Comparison of ENCODE assay signal across 8 cellular contexts in the genomic region with DNA sequence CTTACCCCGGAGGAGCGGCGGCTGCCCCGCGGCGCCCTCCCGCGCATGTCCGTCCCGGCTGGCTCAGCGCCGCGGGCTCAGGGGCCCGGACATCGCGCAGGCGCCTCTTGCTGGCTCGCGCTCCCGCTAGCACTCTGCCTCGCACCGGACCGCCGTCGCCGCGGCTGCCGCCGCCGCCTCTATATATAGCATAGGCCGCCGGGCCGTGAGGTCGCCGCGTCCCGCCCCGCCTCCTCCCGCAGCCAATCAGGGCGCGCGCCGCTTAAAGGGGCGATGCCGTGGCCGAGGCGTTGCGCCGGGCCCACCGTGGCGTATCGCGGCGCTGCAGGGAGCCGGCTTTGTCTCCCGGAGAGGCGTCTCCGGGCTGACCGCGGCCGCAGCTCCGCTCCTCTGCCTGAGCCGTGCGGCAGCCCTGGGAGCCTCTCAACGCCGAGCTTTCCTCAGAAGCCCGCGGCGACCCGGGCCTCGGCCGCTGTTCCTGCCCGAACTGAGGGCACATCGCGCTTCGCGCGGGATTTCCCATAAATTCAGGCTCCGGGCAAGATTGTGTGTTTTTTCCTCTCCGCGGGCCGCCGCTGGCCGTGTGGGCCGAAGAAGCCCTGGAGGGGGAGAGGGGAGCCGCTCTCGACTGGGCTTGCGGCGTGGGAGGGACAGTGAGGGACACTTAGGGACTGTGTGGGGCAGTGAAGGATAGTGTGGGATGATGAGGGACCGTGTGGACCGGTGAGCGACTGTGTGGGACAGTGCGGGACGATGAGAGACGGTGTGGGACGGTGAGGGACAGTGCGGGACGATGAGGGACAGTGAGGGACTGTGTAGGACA. TPM values are rescaled to one million over a fixed set of nuclear protein-coding genes. Genes with fewer than 3 reads are reported as not detected.
DNase-seq lines count a peak whose midpoint lies in the region; ATAC-seq and TF ChIP-seq lines count a peak whose summit lies in the region.

A gene with protein sequence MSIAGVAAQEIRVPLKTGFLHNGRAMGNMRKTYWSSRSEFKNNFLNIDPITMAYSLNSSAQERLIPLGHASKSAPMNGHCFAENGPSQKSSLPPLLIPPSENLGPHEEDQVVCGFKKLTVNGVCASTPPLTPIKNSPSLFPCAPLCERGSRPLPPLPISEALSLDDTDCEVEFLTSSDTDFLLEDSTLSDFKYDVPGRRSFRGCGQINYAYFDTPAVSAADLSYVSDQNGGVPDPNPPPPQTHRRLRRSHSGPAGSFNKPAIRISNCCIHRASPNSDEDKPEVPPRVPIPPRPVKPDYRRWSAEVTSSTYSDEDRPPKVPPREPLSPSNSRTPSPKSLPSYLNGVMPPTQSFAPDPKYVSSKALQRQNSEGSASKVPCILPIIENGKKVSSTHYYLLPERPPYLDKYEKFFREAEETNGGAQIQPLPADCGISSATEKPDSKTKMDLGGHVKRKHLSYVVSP (minus strand): TSS at position 157 of the 823 bp plus-strand sequence. CDS start 10,690 bp downstream, outside the sequence.

- TF ChIP-seq POLR2A in prostate gland (IDR thresholded peaks at IDR 0.05), result peak; percentile 100
- TF ChIP-seq POLR2A in upper lobe of left lung (IDR thresholded peaks at IDR 0.05), result peak; percentile 83 to 100 (median 100)

- H4K5ac ChIP-seq in H9 (ENCODE audit: insufficient read length, low read depth, low read length), result peak within 1 kb of the TSS; percentile 41

- H3T11ph ChIP-seq in H9 (ENCODE audit: low read length), result no peak within 1 kb of the TSS

- H3K36me3 Mint-ChIP-seq in H9 (ENCODE audit: insufficient read depth in 1 of 3, low read depth in 3 of 3) (peaks cover 0 to 4% (median 0%) of the 10 kb centered on the region in 3 experiments; a peak in 2 of 7 replicates), T-helper 17 cell (ENCODE audit: low read depth) (peaks cover 4% of the 10 kb centered on the region)

- intact Hi-C loops in ascending aorta (cut with DNase I), result loop anchor here (2.0 to 5.0 kb wide), 4 partner anchors 36 to 316 kb away; no protein-coding TSS in a partner anchor
- intact Hi-C loops in left ventricle myocardium superior (cut with micrococcal nuclease), result loop anchor here (10.0 kb wide), 1 partner anchor 288 kb away; a partner anchor contains a TSS
- intact Hi-C loops in prostate gland (cut with DNase I), result loop anchor here (5.0 kb wide), 3 partner anchors 96 to 291 kb away; a partner anchor contains a TSS

- no peak within 1 kb of the TSS for H2AFZ ChIP-seq in H9 (ENCODE audit: low read length)

- H3K4me1 Mint-ChIP-seq in H9 (peaks cover 50 to 54% of the 10 kb centered on the region in 2 experiments), T-helper 17 cell (peaks cover 11% of the 10 kb centered on the region)

- H3K79me1 ChIP-seq in H9 (ENCODE audit: insufficient read depth, low read depth, low read length, poor library complexity, severe bottlenecking), result no peaks in the 10 kb centered on the region

- H3K14ac ChIP-seq in H9 (ENCODE audit: insufficient read depth, low read length), result peak within 1 kb of the TSS; percentile 61

- no peaks in the 10 kb centered on the region for H4K20me1 ChIP-seq in H9 (ENCODE audit: control insufficient read depth, insufficient read depth, insufficient read length)

- peak within 1 kb of the TSS; percentile 84 for H3K4me2 ChIP-seq in H9 (ENCODE audit: insufficient read depth, insufficient read length, low read length)

- no peak within 1 kb of the TSS for H2BK20ac ChIP-seq in H9 (ENCODE audit: low read depth, low read length, poor library complexity, severe bottlenecking)

- H3K4me3 Mint-ChIP-seq in H9, result peak within 1 kb of the TSS; percentile 78 to 89
- peak within 1 kb of the TSS; percentile 92 for H3K4me3 Mint-ChIP-seq in T-helper 17 cell

- H3K27ac Mint-ChIP-seq in H9 (peak within 1 kb of the TSS; percentile 1 to 96 (median 27); a peak in 6 of 7 replicates), T-helper 17 cell (peak within 1 kb of the TSS; percentile 85)

- no peak within 1 kb of the TSS for H2BK12ac ChIP-seq in H9 (ENCODE audit: insufficient read length, low read depth, low read length)

- H3K56ac ChIP-seq in H9 (ENCODE audit: insufficient read length, low read depth, low read length), result no peak within 1 kb of the TSS

- peak in 1 of 4 donors; percentile 75 for TF ChIP-seq EP300 in upper lobe of left lung (IDR thresholded peaks at IDR 0.05)

- H3K27me3 ChIP-seq in H9 (ENCODE audit: insufficient read depth, low read length), result no peaks in the 10 kb centered on the region; the same call in 1 of the 2 replicates
- no peaks in the 10 kb centered on the region for H3K27me3 ChIP-seq in ascending aorta
- H3K27me3 ChIP-seq in prostate gland (replicated peaks; ENCODE audit: insufficient read depth), result no peaks in the 10 kb centered on the region
- no peaks in the 10 kb centered on the region for H3K27me3 ChIP-seq in upper lobe of left lung

- no peaks in the 10 kb centered on the region for H3K36me3 ChIP-seq in ascending aorta
- no peaks in the 10 kb centered on the region for H3K36me3 ChIP-seq in prostate gland
- no peaks in the 10 kb centered on the region for H3K36me3 ChIP-seq in upper lobe of left lung

- H3K9me3 ChIP-seq in H9 (ENCODE audit: control insufficient read depth, low read depth, low read length) (no peaks in the 10 kb centered on the region), T-helper 17 cell (ENCODE audit: control insufficient read depth, low read length, poor library complexity, severe bottlenecking) (no peaks in the 10 kb centered on the region), ascending aorta (no peaks in the 10 kb centered on the region), prostate gland (no peaks in the 10 kb centered on the region), upper lobe of left lung (no peaks in the 10 kb centered on the region)

- H3K4me3 ChIP-seq in ascending aorta (peak within 1 kb of the TSS; percentile 85 to 94), prostate gland (peak within 1 kb of the TSS; percentile 88 to 94), upper lobe of left lung (peak within 1 kb of the TSS; percentile 71 to 91 (median 84))

- H3K79me2 ChIP-seq in H9 (ENCODE audit: insufficient read depth, low read length), result peaks cover 39% of the 10 kb centered on the region; the same call in 1 of the 2 replicates

- H4K8ac ChIP-seq in H9 (replicated peaks; ENCODE audit: insufficient read length, low read depth, low read length), result peak within 1 kb of the TSS; percentile 4

- H3K27ac ChIP-seq in H9 (ENCODE audit: insufficient read length, low read depth, low read length) (no peak within 1 kb of the TSS), ascending aorta (peak within 1 kb of the TSS; percentile 98 to 99), prostate gland (peak within 1 kb of the TSS; percentile 81 to 94), upper lobe of left lung (peak within 1 kb of the TSS; percentile 92 to 97 (median 94))

- H3K9me3 Mint-ChIP-seq in H9, result no peaks in the 10 kb centered on the region; a peak in 1 of 5 replicates

- H3K23me2 ChIP-seq in H9 (ENCODE audit: insufficient read length, low read depth, low read length, poor library complexity, severe bottlenecking), result peaks cover 12% of the 10 kb centered on the region

- ATAC-seq in T-helper 17 cell, result peak; percentile 95
- peak; percentile 97 for ATAC-seq in left ventricle myocardium superior
- peak; percentile 94 to 95 for ATAC-seq in upper lobe of left lung (ENCODE audit: low FRiP score in 2 of 2)

- H3K4ac ChIP-seq in H9 (ENCODE audit: low read depth, low read length), result no peak within 1 kb of the TSS

- H2BK5ac ChIP-seq in H9 (ENCODE audit: insufficient read length, low read length), result no peak within 1 kb of the TSS

- no peak within 1 kb of the TSS for H2AK5ac ChIP-seq in H9 (ENCODE audit: insufficient read length, low read length)

- no peak within 1 kb of the TSS for H2BK15ac ChIP-seq in H9 (ENCODE audit: low read depth, low read length)

- peaks cover 5% of the 10 kb centered on the region; the same call in 1 of the 2 replicates for H3K4me1 ChIP-seq in H9 (ENCODE audit: insufficient read depth, low read length)
- peaks cover 0 to 34% of the 10 kb centered on the region in 2 donors for H3K4me1 ChIP-seq in ascending aorta
- H3K4me1 ChIP-seq in prostate gland (replicated peaks), result peaks cover 5% of the 10 kb centered on the region
- peaks cover 9 to 55% (median 35%) of the 10 kb centered on the region in 4 donors for H3K4me1 ChIP-seq in upper lobe of left lung

- DNase-seq in EL, result peak; percentile 93
- DNase-seq in H9, result peak; percentile 91
- peak; percentile 72 for DNase-seq in NCI-H1048 (lab: John Stamatoyannopoulos, UW)
- peak; percentile 82 to 84 (median 82) for DNase-seq in T-helper 17 cell
- peak; percentile 78 to 97 for DNase-seq in ascending aorta (ENCODE audit: low spot score in 2 of 2)
- peak; percentile 98 for DNase-seq in left ventricle myocardium superior
- DNase-seq in prostate gland (ENCODE audit: low spot score), result peak; percentile 93
- peak; percentile 92 to 100 for DNase-seq in upper lobe of left lung

- H3K27me3 Mint-ChIP-seq in H9 (ENCODE audit: low read depth), result peaks cover 13% of the 10 kb centered on the region
- H3K27me3 Mint-ChIP-seq in T-helper 17 cell, result peaks cover 26% of the 10 kb centered on the region

- no peak within 1 kb of the TSS for H2BK120ac ChIP-seq in H9 (ENCODE audit: low read depth, low read length, poor library complexity, severe bottlenecking)

- H3K18ac ChIP-seq in H9 (ENCODE audit: insufficient read length, low read depth, low read length), result peak within 1 kb of the TSS; percentile 77

- H4K91ac ChIP-seq in H9 (ENCODE audit: insufficient read length, low read depth, low read length), result no peak within 1 kb of the TSS

- WGBS in H9 (ENCODE audit: extremely low coverage, insufficient read length, low lambda C conversion rate), result no CpG with 5 or more reads among the region's 98 CpGs
- WGBS in prostate gland, result 5% methylated on average over 43 of the region's 98 CpGs
- 13 to 19% methylated on average over 18 to 27 of the region's 98 CpGs for WGBS in upper lobe of left lung, 2 donors

- H3K9ac ChIP-seq in H9 (ENCODE audit: extremely low read depth, insufficient read length, low read length), result peak within 1 kb of the TSS; percentile 81

- H3K23ac ChIP-seq in H9 (ENCODE audit: insufficient read length, low read depth, low read length), result no peak within 1 kb of the TSS

- TF ChIP-seq CTCF in H9 (conservative IDR thresholded peaks at IDR 0.05) (no peak), ascending aorta (IDR thresholded peaks at IDR 0.05) (no peak), prostate gland (IDR thresholded peaks at IDR 0.05) (peak in 2 of 4 experiments; percentile 39 to 49), upper lobe of left lung (IDR thresholded peaks at IDR 0.05) (peak in 5 of 6 experiments; percentile 9 to 47 (median 35))

RNA-seq across cellular contexts. Expression of the gene that starts here (rescaled TPM):
- total RNA-seq in H9 (2021) (19.2 and 20.8 TPM in 2 replicates), T-helper 17 cell (1 to 10 TPM; 1.1 to 1.8 TPM), ascending aorta (59.7 TPM), left ventricle myocardium superior (10.2 TPM), prostate gland (10 to 100 TPM; 58.1 to 60.4 TPM), upper lobe of left lung (100 to 1,000 TPM in 1 of 6 donors, 10 to 100 TPM in 5; 30.4 to 164 (median 84.6) TPM)

Comparison
In these comparisons a context has a peak if more than half of its experiments do, and no peak if none do; other contexts are left out.
1. CTCF ChIP-seq: peak in upper lobe of left lung (5 of 6); none in H9 (single experiment) and ascending aorta (0 of 3).
2. Peak in every context shown above with its lines, with median percentiles within 50 percentile points of each other: DNase-seq, ATAC-seq and H3K4me3 ChIP-seq.